Comparison of ENCODE assay signal across 10 cellular contexts in genomic region chr4:56469489-56470210, GRCh38. TPM values are rescaled to one million over a fixed set of nuclear protein-coding genes. Genes with fewer than 3 reads are reported as not detected.
DNase-seq lines count a peak whose midpoint lies in the region; ATAC-seq and TF ChIP-seq lines count a peak whose summit lies in the region.
"Had no signal": no experiment of that assay in that cellular context is flagged by ENCODE, and none has a peak within 500 bp of the region (broad histone marks: within the 10 kb centered on the region; RNA-seq: fewer than 3 reads in every experiment).

No MANE protein-coding gene starts in this region.

- no peak overlapping the region for H2BK15ac ChIP-seq in mesenchymal stem cell (ENCODE audit: low read depth, poor library complexity, severe bottlenecking)

- H3K27ac ChIP-seq in DND-41 (ENCODE audit: low read length) = no peak overlapping the region
- H3K27ac ChIP-seq in mesenchymal stem cell (ENCODE audit: low read length, poor library complexity, severe bottlenecking) = no peak overlapping the region
- no peak overlapping the region for H3K27ac ChIP-seq in SJCRH30
- no peak overlapping the region for H3K27ac ChIP-seq in adrenal gland
- H3K27ac ChIP-seq: left lung had no signal

- H3K14ac ChIP-seq in mesenchymal stem cell (ENCODE audit: low read length in 2 of 2) = no peak overlapping the region

- in situ Hi-C loops in KBM-7 (cut with MboI; ENCODE audit: low pct_unique_long_range_greater_than_20kb, low sequenced_read_pairs) = no loop called here

- H3K4me1 ChIP-seq in DND-41 (ENCODE audit: insufficient read depth, low read length) = peaks cover 41% of the 10 kb centered on the region
- H3K4me1 ChIP-seq in mesenchymal stem cell (ENCODE audit: control insufficient read depth, insufficient read depth, low read depth, low read length) = peaks cover 4% of the 10 kb centered on the region
- peaks cover 4% of the 10 kb centered on the region; the same call in 1 of the 2 replicates for H3K4me1 ChIP-seq in SJCRH30
- peaks cover 11 to 29% of the 10 kb centered on the region in 2 donors for H3K4me1 ChIP-seq in adrenal gland (replicated peaks in 1 of 2)

- intact Hi-C loops in activated T-helper 2 cell treated with anti-CD3 and anti-CD28 coated beads, Interferon-gamma antibody, Interleukin-2, Interleukin-4, amounts not matched to agents 10 μg/mL and 5 μg/mL and 100 μg/mL, durations not matched to agents 14 hours and 24 hours and 36 hours (cut with micrococcal nuclease) = loop anchor here (5.0 to 10.0 kb wide), 2 partner anchors 185 to 353 kb away; partner anchors contain the start of gene SPINK2
- intact Hi-C loops in adrenal gland (cut with DNase I) = no loop called here

- H3K27me3 ChIP-seq in DND-41 (ENCODE audit: insufficient read depth, low read length, poor library complexity) (no peaks in the 10 kb centered on the region), mesenchymal stem cell (ENCODE audit: control insufficient read depth in 1 of 2, insufficient read depth in 1 of 2, low read length in 2 of 2) (no peaks in the 10 kb centered on the region), SJCRH30 (no peaks in the 10 kb centered on the region), adrenal gland (no peaks in the 10 kb centered on the region)
- H3K27me3 ChIP-seq: left lung had no signal

- peaks cover 71% of the 10 kb centered on the region for H3K79me2 ChIP-seq in DND-41 (ENCODE audit: insufficient read depth, low read length)

- no peak overlapping the region for H3K23ac ChIP-seq in mesenchymal stem cell (ENCODE audit: low read length in 2 of 2)

- WGBS in mesenchymal stem cell = 92% methylated on average over 4 of the region's 6 CpGs
- 66 to 73% (median 69%) methylated on average over 6 of the region's 6 CpGs for WGBS in adrenal gland, 4 donors

- peaks cover 11% of the 10 kb centered on the region; the same call in 1 of the 2 replicates for H4K20me1 ChIP-seq in DND-41 (ENCODE audit: insufficient read depth, low read length)

- peaks cover 34% of the 10 kb centered on the region for H3K4me1 Mint-ChIP-seq in activated T-helper 2 cell treated with anti-CD3 and anti-CD28 coated beads, Interferon-gamma antibody, Interleukin-2, Interleukin-4, amounts not matched to agents 10 μg/mL and 5 μg/mL and 100 μg/mL, durations not matched to agents 14 hours and 24 hours and 36 hours (ENCODE audit: low read depth)

- ATAC-seq in DND-41 (ENCODE audit: insufficient read depth, low read depth) (no peak), GM18502 (IDR thresholded peaks at IDR 0.05; ENCODE audit: poor library complexity, unreplicated experiment) (no peak), HG03432 (IDR thresholded peaks at IDR 0.05; ENCODE audit: unreplicated experiment) (no peak)
- ATAC-seq: left lung had no signal

- H3K9me3 Mint-ChIP-seq in activated T-helper 2 cell treated with anti-CD3 and anti-CD28 coated beads, Interferon-gamma antibody, Interleukin-2, Interleukin-4, amounts not matched to agents 10 μg/mL and 5 μg/mL and 100 μg/mL, durations not matched to agents 14 hours and 24 hours and 36 hours = no peaks in the 10 kb centered on the region

- no peaks in the 10 kb centered on the region for H3K9me3 ChIP-seq in DND-41 (ENCODE audit: insufficient read depth, low read length, severe bottlenecking)
- H3K9me3 ChIP-seq in mesenchymal stem cell (ENCODE audit: control insufficient read depth, low read length) = no peaks in the 10 kb centered on the region
- no peaks in the 10 kb centered on the region for H3K9me3 ChIP-seq in SJCRH30 (replicated peaks)
- no peaks in the 10 kb centered on the region for H3K9me3 ChIP-seq in adrenal gland (replicated peaks in 1 of 3)
- H3K9me3 ChIP-seq: left lung had no signal

- H3K27ac Mint-ChIP-seq in activated T-helper 2 cell treated with anti-CD3 and anti-CD28 coated beads, Interferon-gamma antibody, Interleukin-2, Interleukin-4, amounts not matched to agents 10 μg/mL and 5 μg/mL and 100 μg/mL, durations not matched to agents 14 hours and 24 hours and 36 hours = peak overlapping the region; percentile 58

- peak overlapping the region in 1 of 2 experiments; percentile 87; a peak in 1 of 4 replicates for H3K4me3 ChIP-seq in DND-41 (ENCODE audit: low read depth in 1 of 2, low read length in 2 of 2)
- peak overlapping the region in 1 of 2 experiments; percentile 95 for H3K4me3 ChIP-seq in mesenchymal stem cell (ENCODE audit: insufficient read depth in 1 of 2, low read depth in 1 of 2, low read length in 2 of 2)
- no peak overlapping the region for H3K4me3 ChIP-seq in SJCRH30
- no peak overlapping the region for H3K4me3 ChIP-seq in adrenal gland

- no peak overlapping the region for H2AK5ac ChIP-seq in mesenchymal stem cell (ENCODE audit: low read length, severe bottlenecking)

- DNase-seq in DND-41 = no peak
- peak; percentile 77 for DNase-seq in KBM-7
- DNase-seq in activated T-helper 2 cell treated with anti-CD3 and anti-CD28 coated beads, Interferon-gamma antibody, Interleukin-2, Interleukin-4, amounts not matched to agents 10 μg/mL and 5 μg/mL and 100 μg/mL, durations not matched to agents 14 hours and 24 hours and 36 hours (ENCODE audit: low spot score) = no peak
- no peak for DNase-seq in mesenchymal stem cell
- no peak for DNase-seq in SJCRH30
- no peak for DNase-seq in adrenal gland
- DNase-seq: activated CD4-positive, CD25-positive, alpha-beta regulatory T cell; left lung had no signal

- H3K9ac ChIP-seq in DND-41 (ENCODE audit: low read depth, low read length) (peak overlapping the region; percentile 79), mesenchymal stem cell (ENCODE audit: low read length) (peak overlapping the region; percentile 99)

- H2BK120ac ChIP-seq in mesenchymal stem cell (ENCODE audit: low read depth, low read length) = no peak overlapping the region

- no peak for TF ChIP-seq POLR2A in adrenal gland (IDR thresholded peaks at IDR 0.05)

- peaks cover 7% of the 10 kb centered on the region for H3K79me1 ChIP-seq in mesenchymal stem cell (replicated peaks; ENCODE audit: low read length, poor library complexity, severe bottlenecking)

- peaks cover 63% of the 10 kb centered on the region for H3K36me3 Mint-ChIP-seq in activated T-helper 2 cell treated with anti-CD3 and anti-CD28 coated beads, Interferon-gamma antibody, Interleukin-2, Interleukin-4, amounts not matched to agents 10 μg/mL and 5 μg/mL and 100 μg/mL, durations not matched to agents 14 hours and 24 hours and 36 hours (ENCODE audit: low read depth)

- H3K4ac ChIP-seq in mesenchymal stem cell (ENCODE audit: low read depth in 1 of 2, low read length in 2 of 2) = no peak overlapping the region

- H3K36me3 ChIP-seq in DND-41 (ENCODE audit: insufficient read depth, low read length) (peaks cover 47% of the 10 kb centered on the region), mesenchymal stem cell (ENCODE audit: control insufficient read depth in 1 of 2, insufficient read depth in 2 of 2, low read depth in 1 of 2, low read length in 2 of 2) (peaks cover 9 to 45% of the 10 kb centered on the region in 2 experiments), SJCRH30 (peaks cover 51% of the 10 kb centered on the region), adrenal gland (replicated peaks in 1 of 2) (peaks cover 0 to 40% of the 10 kb centered on the region in 2 donors)

- H3K4me3 Mint-ChIP-seq in activated T-helper 2 cell treated with anti-CD3 and anti-CD28 coated beads, Interferon-gamma antibody, Interleukin-2, Interleukin-4, amounts not matched to agents 10 μg/mL and 5 μg/mL and 100 μg/mL, durations not matched to agents 14 hours and 24 hours and 36 hours (ENCODE audit: low read depth) = peak overlapping the region; percentile 71

- H2BK12ac ChIP-seq in mesenchymal stem cell (ENCODE audit: low read length in 2 of 2) = no peak overlapping the region

- H2AFZ ChIP-seq in DND-41 (ENCODE audit: low read depth, low read length) (no peak overlapping the region), mesenchymal stem cell (ENCODE audit: low read depth, low read length) (no peak overlapping the region)

- H3K4me2 ChIP-seq in DND-41 (ENCODE audit: insufficient read depth, low read length) (peak overlapping the region; percentile 79), mesenchymal stem cell (ENCODE audit: low read length, poor library complexity, severe bottlenecking) (no peak overlapping the region)

- TF ChIP-seq CTCF in DND-41 (IDR thresholded peaks at IDR 0.05; ENCODE audit: borderline replicate concordance, extremely low read depth, low read length, poor library complexity, severe bottlenecking) = no peak
- no peak for TF ChIP-seq CTCF in adrenal gland (IDR thresholded peaks at IDR 0.05)

- no peak overlapping the region for H4K91ac ChIP-seq in mesenchymal stem cell (ENCODE audit: low read length)

- H2BK5ac ChIP-seq in mesenchymal stem cell (ENCODE audit: low read depth, low read length, poor library complexity, severe bottlenecking) = no peak overlapping the region

- no peaks in the 10 kb centered on the region for H3K27me3 Mint-ChIP-seq in activated T-helper 2 cell treated with anti-CD3 and anti-CD28 coated beads, Interferon-gamma antibody, Interleukin-2, Interleukin-4, amounts not matched to agents 10 μg/mL and 5 μg/mL and 100 μg/mL, durations not matched to agents 14 hours and 24 hours and 36 hours (ENCODE audit: low read depth)

- no peak overlapping the region for H3K18ac ChIP-seq in mesenchymal stem cell (ENCODE audit: low read depth in 1 of 2, low read length in 2 of 2)

- H4K8ac ChIP-seq in mesenchymal stem cell (ENCODE audit: low read length) = no peak overlapping the region

RNA-seq across cellular contexts. Expression of gene SRP72, which starts 2.2 kb away (rescaled TPM):
- 187 and 191 TPM in 2 replicates for total RNA-seq in activated T-helper 2 cell treated with anti-CD3 and anti-CD28 coated beads, Interferon-gamma antibody, Interleukin-2, Interleukin-4, amounts not matched to agents 10 μg/mL and 5 μg/mL and 100 μg/mL, durations not matched to agents 14 hours and 24 hours and 36 hours
- polyA plus RNA-seq in mesenchymal stem cell (2013, experiment 1 of 2) = 195 TPM
- polyA plus RNA-seq in mesenchymal stem cell (2013, experiment 2 of 2) = 179 TPM
- 115 and 133 TPM in 2 replicates for total RNA-seq in SJCRH30 (2014; rRNA removed; shearing (Covaris generic))
- total RNA-seq in adrenal gland = 100 to 1,000 TPM in 1 of 8 donors, 10 to 100 TPM in 7; 28.0 to 160 (median 66.5) TPM
- 100 to 1,000 TPM in 1 of 3 donors, 10 to 100 TPM in 2; 32.4 to 207 (median 32.7) TPM for polyA plus RNA-seq in adrenal gland

RNA-seq across cellular contexts. Expression of gene PAICS, which starts 33.6 kb away (rescaled TPM):
- 320 and 328 TPM in 2 replicates for total RNA-seq in activated T-helper 2 cell treated with anti-CD3 and anti-CD28 coated beads, Interferon-gamma antibody, Interleukin-2, Interleukin-4, amounts not matched to agents 10 μg/mL and 5 μg/mL and 100 μg/mL, durations not matched to agents 14 hours and 24 hours and 36 hours
- 65.7 TPM for polyA plus RNA-seq in mesenchymal stem cell (2013, experiment 1 of 2)
- 67.3 TPM for polyA plus RNA-seq in mesenchymal stem cell (2013, experiment 2 of 2)
- total RNA-seq in SJCRH30 (2014; rRNA removed; shearing (Covaris generic)) = 326 and 334 TPM in 2 replicates
- total RNA-seq in adrenal gland = 10 to 100 TPM; 19.4 to 84.2 (median 61.2) TPM
- 100 to 1,000 TPM in 1 of 3 donors, 10 to 100 TPM in 2; 29.2 to 129 (median 39.2) TPM for polyA plus RNA-seq in adrenal gland

RNA-seq across cellular contexts. Expression of gene PPAT, which starts 34.2 kb away (rescaled TPM):
- total RNA-seq in activated T-helper 2 cell treated with anti-CD3 and anti-CD28 coated beads, Interferon-gamma antibody, Interleukin-2, Interleukin-4, amounts not matched to agents 10 μg/mL and 5 μg/mL and 100 μg/mL, durations not matched to agents 14 hours and 24 hours and 36 hours = 43.4 and 46.2 TPM in 2 replicates
- polyA plus RNA-seq in mesenchymal stem cell (2013, experiment 1 of 2) = 9.4 TPM
- polyA plus RNA-seq in mesenchymal stem cell (2013, experiment 2 of 2) = 10.4 TPM
- 93.5 and 97.1 TPM in 2 replicates for total RNA-seq in SJCRH30 (2014; rRNA removed; shearing (Covaris generic))
- total RNA-seq in adrenal gland = 10 to 100 TPM in 4 of 8 donors, 1 to 10 TPM in 4; 6.0 to 18.1 (median 11.5) TPM
- polyA plus RNA-seq in adrenal gland = 10 to 100 TPM in 1 of 3 donors, 1 to 10 TPM in 2; 1.8 to 15.7 (median 2.0) TPM

RNA-seq across cellular contexts. Expression of gene ARL9, which starts 35.9 kb away (rescaled TPM):
- not detected in 2 replicates for total RNA-seq in activated T-helper 2 cell treated with anti-CD3 and anti-CD28 coated beads, Interferon-gamma antibody, Interleukin-2, Interleukin-4, amounts not matched to agents 10 μg/mL and 5 μg/mL and 100 μg/mL, durations not matched to agents 14 hours and 24 hours and 36 hours
- 1.3 TPM for polyA plus RNA-seq in mesenchymal stem cell (2013, experiment 1 of 2)
- polyA plus RNA-seq in mesenchymal stem cell (2013, experiment 2 of 2) = 1.3 TPM
- 0.08 and 0.13 TPM in 2 replicates for total RNA-seq in SJCRH30 (2014; rRNA removed; shearing (Covaris generic))
- total RNA-seq in adrenal gland = 1 to 10 TPM in 1 of 8 donors, under 1 TPM in 4, not detected in 3; 0.38 to 1.1 (median 0.41) TPM
- 1 to 10 TPM in 1 of 3 donors, under 1 TPM in 2; 0.66 to 1.2 (median 0.88) TPM for polyA plus RNA-seq in adrenal gland
